15 cellular contexts compared by ENCODE assay signal in the genomic region with DNA sequence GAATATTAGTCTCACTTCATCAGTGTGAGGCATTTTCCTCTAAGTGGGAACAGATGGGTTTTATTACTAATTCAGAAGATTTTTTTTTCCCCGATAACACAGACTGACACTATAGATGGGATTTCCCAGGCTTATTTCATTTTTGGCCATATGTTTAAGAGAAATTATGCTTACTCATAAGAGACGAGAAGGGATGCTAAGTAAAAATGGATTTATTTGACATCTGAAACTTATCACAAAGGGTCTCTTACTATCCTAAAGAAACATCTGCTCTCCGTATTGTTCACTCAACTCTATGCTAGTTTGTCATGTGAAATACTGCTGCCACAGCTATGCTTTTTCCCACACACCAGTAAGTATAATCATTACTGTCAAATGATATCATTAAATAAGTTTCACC.
DNase-seq lines count a peak whose midpoint lies in the region; ATAC-seq and TF ChIP-seq lines count a peak whose summit lies in the region.
"Had no signal": no experiment of that assay in that cellular context is flagged by ENCODE, and none has a peak within 500 bp of the region (broad histone marks: within the 10 kb centered on the region; RNA-seq: fewer than 3 reads in every experiment).

No MANE protein-coding gene starts in this region.

- no peaks in the 10 kb centered on the region for H3K4me1 ChIP-seq in adipocyte (ENCODE audit: control insufficient read depth, insufficient read depth, low read length)
- no peaks in the 10 kb centered on the region for H3K4me1 ChIP-seq in naive thymus-derived CD4-positive, alpha-beta T cell (ENCODE audit: control insufficient read depth in 2 of 2, insufficient read depth in 2 of 2, low read length in 2 of 2)

- H3K27ac ChIP-seq in substantia nigra (ENCODE audit: low read depth, low read length, poor library complexity, severe bottlenecking): no peak overlapping the region
- H3K27ac ChIP-seq in naive thymus-derived CD4-positive, alpha-beta T cell (ENCODE audit: low read depth, low read length): no peak overlapping the region
- H3K27ac ChIP-seq: PC-9 had no signal

- no peak overlapping the region for H3K9ac ChIP-seq in adipocyte (ENCODE audit: low read length)

- peaks cover 19% of the 10 kb centered on the region for H3K4me1 Mint-ChIP-seq in Calu3 (ENCODE audit: low read depth, unreplicated experiment)
- H3K4me1 Mint-ChIP-seq in naive thymus-derived CD4-positive, alpha-beta T cell: no peaks in the 10 kb centered on the region

- H3K4me3 Mint-ChIP-seq in Calu3 (ENCODE audit: low read depth, unreplicated experiment): no peak overlapping the region
- no peak overlapping the region for H3K4me3 Mint-ChIP-seq in naive thymus-derived CD4-positive, alpha-beta T cell
- H3K4me3 Mint-ChIP-seq: HFFc6 had no signal

- intact Hi-C loops in Calu3 (cut with micrococcal nuclease; ENCODE audit: unreplicated experiment): no loop called here
- intact Hi-C loops in naive thymus-derived CD4-positive, alpha-beta T cell (cut with micrococcal nuclease): no loop called here

- DNase-seq in Calu3 (no peak), NCI-H446 treated with DMSO at 0.1 percent for 48 hours (lab: John Stamatoyannopoulos, UW) (peak; percentile 61), adipocyte (ENCODE audit: low read depth) (peak; percentile 6), foreskin fibroblast (peak; percentile 6 to 70), CD1c-positive myeloid dendritic cell (ENCODE audit: extremely low spot score) (no peak), substantia nigra (lab: John Stamatoyannopoulos, UW) (no peak)
- no peak for DNase-seq in naive thymus-derived CD4-positive, alpha-beta T cell
- DNase-seq: C1 segment of cervical spinal cord, DMS53, HFFc6, KBM-7, NCI-H1092, NCI-H526, PC-9 had no signal

- H3K27me3 ChIP-seq in adipocyte (replicated peaks; ENCODE audit: control insufficient read depth, insufficient read depth, low read length): no peaks in the 10 kb centered on the region
- no peaks in the 10 kb centered on the region for H3K27me3 ChIP-seq in naive thymus-derived CD4-positive, alpha-beta T cell (ENCODE audit: control insufficient read depth in 2 of 2, insufficient read depth in 2 of 2, low read length in 2 of 2)

- POLR2A ChIA-PET in naive thymus-derived CD4-positive, alpha-beta T cell (lab: Charles Lee): no interaction called here

- H3K36me3 ChIP-seq in adipocyte (ENCODE audit: control insufficient read depth, insufficient read depth, low read length, severe bottlenecking): no peaks in the 10 kb centered on the region
- no peaks in the 10 kb centered on the region for H3K36me3 ChIP-seq in naive thymus-derived CD4-positive, alpha-beta T cell (ENCODE audit: control insufficient read depth in 2 of 3, insufficient read depth in 3 of 3, low read length in 3 of 3)

- H3K27ac Mint-ChIP-seq in Calu3 (ENCODE audit: unreplicated experiment): peak overlapping the region; percentile 76
- H3K27ac Mint-ChIP-seq in naive thymus-derived CD4-positive, alpha-beta T cell: no peak overlapping the region
- H3K27ac Mint-ChIP-seq: HFFc6 had no signal

- no peaks in the 10 kb centered on the region for H3K9me3 Mint-ChIP-seq in Calu3 (ENCODE audit: low read depth, unreplicated experiment)
- H3K9me3 Mint-ChIP-seq in naive thymus-derived CD4-positive, alpha-beta T cell: peaks cover 0 to 12% (median 2%) of the 10 kb centered on the region in 11 donors

- H3K36me3 Mint-ChIP-seq in Calu3 (ENCODE audit: insufficient read depth, unreplicated experiment): no peaks in the 10 kb centered on the region
- H3K36me3 Mint-ChIP-seq in naive thymus-derived CD4-positive, alpha-beta T cell: no peaks in the 10 kb centered on the region

- TF ChIP-seq CTCF in Calu3 (IDR thresholded peaks at IDR 0.05; ENCODE audit: unreplicated experiment) (no peak), foreskin fibroblast (IDR thresholded peaks at IDR 0.05; ENCODE audit: low read depth, low read length) (no peak)

- CTCF ChIA-PET in Calu3 (lab: Charles Lee): no interaction called here
- CTCF ChIA-PET in naive thymus-derived CD4-positive, alpha-beta T cell (lab: Charles Lee): no interaction called here

- no TSS peak for BruUV-seq in Calu3 (replicated peaks; lab: Mats Ljungman, UMichigan)

- no peaks in the 10 kb centered on the region for H3K9me3 ChIP-seq in adipocyte (ENCODE audit: control insufficient read depth, low read length)
- no peaks in the 10 kb centered on the region for H3K9me3 ChIP-seq in naive thymus-derived CD4-positive, alpha-beta T cell (ENCODE audit: control insufficient read depth in 2 of 3, low read length in 3 of 3)

- ATAC-seq in HG03442 (IDR thresholded peaks at IDR 0.05; ENCODE audit: unreplicated experiment): no peak
- ATAC-seq in naive thymus-derived CD4-positive, alpha-beta T cell: no peak

- H3K4me3 ChIP-seq in adipocyte (ENCODE audit: low read length) (no peak overlapping the region), foreskin fibroblast (ENCODE audit: low read depth in 1 of 2, low read length in 2 of 2) (no peak overlapping the region)
- no peak overlapping the region for H3K4me3 ChIP-seq in naive thymus-derived CD4-positive, alpha-beta T cell (ENCODE audit: low read length)
- H3K4me3 ChIP-seq: PC-9 had no signal

- no peaks in the 10 kb centered on the region for H3K27me3 Mint-ChIP-seq in Calu3 (ENCODE audit: unreplicated experiment)
- no peaks in the 10 kb centered on the region for H3K27me3 Mint-ChIP-seq in naive thymus-derived CD4-positive, alpha-beta T cell

Comparison
In these comparisons a context has a peak if more than half of its experiments do, and no peak if none do; other contexts are left out.
1. DNase-seq: peak in NCI-H446 treated with DMSO at 0.1 percent for 48 hours (single experiment), adipocyte (single experiment) and foreskin fibroblast (2 of 2); none in Calu3 (single experiment), CD1c-positive myeloid dendritic cell (single experiment), substantia nigra (0 of 49) and naive thymus-derived CD4-positive, alpha-beta T cell (0 of 9).